30 cellular contexts compared by ENCODE assay signal in the genomic region with DNA sequence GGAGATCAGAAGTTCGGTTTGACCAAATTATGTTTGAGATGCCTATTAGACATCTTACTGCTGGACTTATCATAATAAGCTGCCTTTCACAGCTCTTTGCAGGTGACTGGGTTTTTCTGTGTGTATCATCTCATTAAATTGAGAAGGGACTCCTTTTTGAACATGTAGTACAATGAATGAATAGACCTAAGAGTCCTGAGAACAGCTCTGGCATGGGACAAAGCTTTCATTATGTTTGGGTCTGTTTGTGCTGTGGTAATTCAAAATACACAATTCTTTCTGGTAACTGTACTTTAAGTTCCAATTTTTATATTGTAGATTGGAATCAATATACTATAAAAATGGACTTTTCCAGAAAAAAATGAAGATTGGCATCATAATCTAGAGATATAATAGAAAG.
"Had no signal": no experiment of that assay in that cellular context is flagged by ENCODE, and none has a peak within 500 bp of the region (broad histone marks: within the 10 kb centered on the region; RNA-seq: fewer than 3 reads in every experiment).

No MANE protein-coding gene starts in this region.

- DNase-seq: activated B cell treated with CpG ODN at 0.5 μM for 24 hours; activated CD4-positive, alpha-beta T cell treated with anti-CD3 and anti-CD28 coated beads for 48 hours; activated CD4-positive, alpha-beta T cell treated with anti-CD3 and anti-CD28 coated beads, Interleukin-2, amount 50 U/mL, for 1 hour; activated CD4-positive, alpha-beta T cell treated with anti-CD3 and anti-CD28 coated beads, Interleukin-2, amount 50 U/mL, for 48 hours; activated CD8-positive, alpha-beta memory T cell treated with anti-CD3 and anti-CD28 coated beads for 24 hours; activated CD8-positive, alpha-beta T cell treated with anti-CD3 and anti-CD28 coated beads for 36 hours; activated effector memory CD4-positive, alpha-beta T cell treated with Interleukin-2 at 50 U/mL for 16 hours; activated gamma-delta T cell treated with Interleukin-2 at 50 U/mL for 16 hours; activated naive CD4-positive, alpha-beta T cell treated with anti-CD3 and anti-CD28 coated beads, Interleukin-2, amount 50 U/mL, for 16 hours; activated naive CD4-positive, alpha-beta T cell treated with Interleukin-2 at 50 U/mL for 16 hours; activated T-cell treated with anti-CD3 and anti-CD28 coated beads, Interleukin-2, amount 50 U/mL, for 4 hours; amniotic stem cell; anterior cingulate cortex; brain microvascular endothelial cell; caudate nucleus; cortex of kidney; dermis blood vessel endothelial cell; effector CD4-positive, alpha-beta T cell; effector memory CD8-positive, alpha-beta T cell; esophagus squamous epithelium; foreskin melanocyte; SW 1271; T-helper 1 cell; T-helper 17 cell; T1000; WERI-Rb-1 had no signal

- H3K9me3 ChIP-seq: esophagus squamous epithelium, gastroesophageal sphincter had no signal

- H3K27ac ChIP-seq: brain microvascular endothelial cell, epithelial cell of prostate, esophagus squamous epithelium, gastroesophageal sphincter, WERI-Rb-1 had no signal

- H3K4me1 ChIP-seq: esophagus squamous epithelium, gastroesophageal sphincter had no signal

- H3K36me3 ChIP-seq: brain microvascular endothelial cell, WERI-Rb-1 had no signal

- H3K4me3 ChIP-seq: esophagus squamous epithelium, gastroesophageal sphincter had no signal

- ATAC-seq: activated CD4-positive, CD25-positive, alpha-beta regulatory T cell treated with anti-CD3 and anti-CD28 coated beads, Interleukin-2, amount 50 U/mL, for 24 hours; activated CD8-positive, alpha-beta T cell treated with anti-CD3 and anti-CD28 coated beads for 36 hours; activated T-cell treated with anti-CD3 and anti-CD28 coated beads, Interleukin-2, amount 50 U/mL, for 4 hours; activated T-helper 17 cell treated with anti-CD3 and anti-CD28 coated beads, Interleukin-2, amount 50 U/mL, for 72 hours; effector memory CD8-positive, alpha-beta T cell; gastroesophageal sphincter; T-helper 17 cell had no signal

- H3K27me3 ChIP-seq: brain microvascular endothelial cell, esophagus squamous epithelium, gastroesophageal sphincter had no signal
